Comparison of ENCODE assay signal across 1 cellular context in genomic region chr1:208132287-208132882, GRCh38.
TF ChIP-seq lines count a peak whose summit lies in the region.

No MANE protein-coding gene starts in this region.

TF ChIP-seq in HCT116, 20 proteins besides CTCF, POLR2A, EP300 and RAD21 (continued from another document):
- no peak for TF ChIP-seq REST (IDR thresholded peaks at IDR 0.05; ENCODE audit: low read depth)
- TF ChIP-seq ZFX (IDR thresholded peaks at IDR 0.05) = no peak
